ENCODE assay signal across 8 cellular contexts in the genomic region with DNA sequence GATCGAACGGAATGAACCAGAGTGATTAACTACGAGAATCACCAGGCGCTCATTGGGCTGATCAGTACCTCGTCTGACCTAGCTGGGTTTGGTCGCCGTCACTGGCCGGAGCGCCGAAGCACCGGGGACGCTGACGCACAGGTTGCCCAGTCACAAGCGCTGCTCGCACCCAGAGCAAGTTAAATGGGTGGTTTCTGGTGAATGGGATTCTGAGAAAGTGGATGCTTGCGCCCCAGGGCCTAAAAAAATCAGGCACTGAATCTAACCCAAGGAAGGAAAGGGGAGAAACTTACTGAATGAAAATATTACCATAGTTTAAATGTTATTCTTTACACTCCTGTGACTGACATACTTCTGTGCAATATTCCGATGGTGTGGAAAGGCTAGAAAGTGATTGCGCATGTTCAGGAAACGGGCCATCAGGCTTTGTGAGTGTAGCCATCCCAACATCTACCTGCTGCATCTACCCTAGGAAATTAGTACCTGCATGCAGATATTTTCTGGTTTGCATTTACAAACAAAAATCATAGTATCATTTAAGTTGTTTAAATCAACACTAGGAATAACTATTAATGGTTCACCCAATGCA. TPM values are rescaled to one million over a fixed set of nuclear protein-coding genes. Genes with fewer than 3 reads are reported as not detected.
A peak's percentile ranks its signal among the peaks of the same experiment; 100 is the strongest.
DNase-seq lines count a peak whose midpoint lies in the region; ATAC-seq and TF ChIP-seq lines count a peak whose summit lies in the region.

No MANE protein-coding gene starts in this region.

- peak overlapping the region; percentile 69 for H3K4me3 Mint-ChIP-seq in mesothelial cell of epicardium

- H3K36me3 ChIP-seq in BLaER1 treated with 17β-estradiol and CSF1 and Interleukin-3, amounts not matched to agents 10 nM and 100 nM, result no peaks in the 10 kb centered on the region
- H3K36me3 ChIP-seq in MG63, result no peaks in the 10 kb centered on the region

- H3K36me3 Mint-ChIP-seq in mesothelial cell of epicardium, result peaks cover 2% of the 10 kb centered on the region

- H3K27ac ChIP-seq in BLaER1 treated with 17β-estradiol and CSF1 and Interleukin-3, amounts not matched to agents 10 nM and 100 nM, result peak overlapping the region in 3 of 11 experiments; percentile 25 to 31 (median 26); a peak in 4 of 22 replicates

- peak overlapping the region; percentile 77 to 99 (median 97) for H3K4me2 ChIP-seq in BLaER1 treated with 17β-estradiol and CSF1 and Interleukin-3, amounts not matched to agents 10 nM and 100 nM

- H3K27me3 ChIP-seq in BLaER1 treated with 17β-estradiol and CSF1 and Interleukin-3, amounts not matched to agents 10 nM and 100 nM, result peaks cover 21 to 37% (median 27%) of the 10 kb centered on the region in 11 experiments
- no peaks in the 10 kb centered on the region for H3K27me3 ChIP-seq in MG63

- peaks cover 0 to 15% (median 11%) of the 10 kb centered on the region in 10 experiments; a peak in 7 of 20 replicates for H3K4me1 ChIP-seq in BLaER1 treated with 17β-estradiol and CSF1 and Interleukin-3, amounts not matched to agents 10 nM and 100 nM

- DNase-seq in MG63, result peak; percentile 21
- DNase-seq in dermis blood vessel endothelial cell, result peak; percentile 60
- no peak for DNase-seq in mesothelial cell of epicardium (ENCODE audit: low spot score in 2 of 2, unreplicated experiment in 2 of 2)
- DNase-seq in GOT3 (lab: John Stamatoyannopoulos, UW), result no peak
- DNase-seq in NCI-H510A (lab: John Stamatoyannopoulos, UW), result no peak
- DNase-seq in pons (ENCODE audit: low spot score), result no peak

- H3K9me3 Mint-ChIP-seq in mesothelial cell of epicardium, result no peaks in the 10 kb centered on the region

- H3K27me3 Mint-ChIP-seq in mesothelial cell of epicardium (ENCODE audit: low read depth), result peaks cover 23% of the 10 kb centered on the region

- H3K4me3 ChIP-seq in BLaER1 treated with 17β-estradiol and CSF1 and Interleukin-3, amounts not matched to agents 10 nM and 100 nM, result peak overlapping the region; percentile 61 to 81 (median 70)
- peak overlapping the region; percentile 57 for H3K4me3 ChIP-seq in MG63

- H3K4me1 Mint-ChIP-seq in mesothelial cell of epicardium, result peaks cover 10% of the 10 kb centered on the region

- peak; percentile 48 for ATAC-seq in GM21528 (IDR thresholded peaks at IDR 0.05; ENCODE audit: low FRiP score, unreplicated experiment)

- no peaks in the 10 kb centered on the region for H4K20me1 ChIP-seq in BLaER1 treated with 17β-estradiol and CSF1 and Interleukin-3, amounts not matched to agents 10 nM and 100 nM

- peaks cover 3 to 16% (median 10%) of the 10 kb centered on the region in 11 experiments for H3K9me3 ChIP-seq in BLaER1 treated with 17β-estradiol and CSF1 and Interleukin-3, amounts not matched to agents 10 nM and 100 nM (replicated peaks in 1 of 11)
- H3K9me3 ChIP-seq in MG63, result no peaks in the 10 kb centered on the region

- H3K9ac ChIP-seq in BLaER1 treated with 17β-estradiol and CSF1 and Interleukin-3, amounts not matched to agents 10 nM and 100 nM, result peak overlapping the region; percentile 41 to 80 (median 69); a peak in 21 of 22 replicates

- H3K27ac Mint-ChIP-seq in mesothelial cell of epicardium, result no peak overlapping the region

- no peak for TF ChIP-seq CTCF in mesothelial cell of epicardium (IDR thresholded peaks at IDR 0.05; ENCODE audit: unreplicated experiment)

RNA-seq across cellular contexts. Expression of gene ABCG2, which starts 0.8 kb away (rescaled TPM):
- 1.8 and 2.2 TPM in 2 replicates for total RNA-seq in MG63 (2014; rRNA removed; shearing (Covaris generic); ENCODE audit: low replicate concordance)
- total RNA-seq in dermis blood vessel endothelial cell (45.0 and 96.0 TPM in 2 replicates), mesothelial cell of epicardium (0.82 to 0.92 TPM (median 0.86 TPM) in 3 replicates)

Comparison
In these comparisons a context has a peak if more than half of its experiments do, and no peak if none do; other contexts are left out.
1. DNase-seq: peak in MG63 (single experiment) and dermis blood vessel endothelial cell (single experiment); none in mesothelial cell of epicardium (0 of 2), GOT3 (single experiment), NCI-H510A (single experiment) and pons (single experiment).
2. RNA of gene ABCG2, which starts 0.8 kb away (total RNA-seq): 45.0 to 96.0 TPM in dermis blood vessel endothelial cell; 1.8 to 2.2 TPM in MG63 and 0.82 to 0.92 TPM in mesothelial cell of epicardium; every median in the first group is over 10 times any median in the second.